ENCODE assay signal across 8 cellular contexts in genomic region chr10:100303724-100304319, GRCh38. TPM values are rescaled to one million over a fixed set of nuclear protein-coding genes. Genes with fewer than 3 reads are reported as not detected.
DNase-seq lines count a peak whose midpoint lies in the region; ATAC-seq and TF ChIP-seq lines count a peak whose summit lies in the region.

No MANE protein-coding gene starts in this region.

- intact Hi-C loops in heart right ventricle (cut with DNase I) (no loop called here), Right ventricle myocardium superior (cut with DNase I) (no loop called here), lower leg skin (cut with DNase I; ENCODE audit: low total_unique reads) (no loop called here)

- H2AFZ ChIP-seq in neural cell (ENCODE audit: low read depth, low read length) = no peak overlapping the region

- DNase-seq in heart right ventricle (no peak), Right ventricle myocardium superior (no peak), NCI-H510A (lab: John Stamatoyannopoulos, UW) (peak; percentile 7), chondrocyte (ENCODE audit: low spot score) (no peak), lower leg skin (ENCODE audit: low spot score in 2 of 2) (no peak)

- H3K9me3 Mint-ChIP-seq in chondrocyte (ENCODE audit: low read depth) = no peaks in the 10 kb centered on the region
- H3K9me3 Mint-ChIP-seq in stimulated activated memory B cell treated with anti-CD40 and anti-IgM and Interleukin-4, amounts not matched to agents 10 μg/mL and 1 μg/mL and 100 μg/mL, for 72 hours = peaks cover 3% of the 10 kb centered on the region

- no peak overlapping the region for H3K9ac ChIP-seq in neural cell (ENCODE audit: low read length)

- H3K4me1 Mint-ChIP-seq in chondrocyte (ENCODE audit: low read depth) = no peaks in the 10 kb centered on the region
- H3K4me1 Mint-ChIP-seq in stimulated activated memory B cell treated with anti-CD40 and anti-IgM and Interleukin-4, amounts not matched to agents 10 μg/mL and 1 μg/mL and 100 μg/mL, for 72 hours = no peaks in the 10 kb centered on the region

- H3K36me3 ChIP-seq in heart right ventricle = no peaks in the 10 kb centered on the region
- no peaks in the 10 kb centered on the region for H3K36me3 ChIP-seq in neural cell (ENCODE audit: insufficient read depth, low read length)

- H3K27ac ChIP-seq in heart right ventricle = no peak overlapping the region
- H3K27ac ChIP-seq in neural cell (ENCODE audit: low read length) = no peak overlapping the region

- H3K9me3 ChIP-seq in heart right ventricle = peaks cover 0 to 14% (median 0%) of the 10 kb centered on the region in 11 donors
- no peaks in the 10 kb centered on the region for H3K9me3 ChIP-seq in neural cell (ENCODE audit: low read length)

- TF ChIP-seq CTCF in heart right ventricle (IDR thresholded peaks at IDR 0.05) = peak; percentile 21 to 64 (median 53)
- peak; percentile 82 for TF ChIP-seq CTCF in chondrocyte (IDR thresholded peaks at IDR 0.05)
- peak; percentile 81 for TF ChIP-seq CTCF in neural cell (IDR thresholded peaks at IDR 0.05; ENCODE audit: poor library complexity, severe bottlenecking)
- TF ChIP-seq CTCF in lower leg skin (IDR thresholded peaks at IDR 0.05) = no peak

- WGBS in heart right ventricle, 2 donors = 24% methylated on average over 7 of the region's 7 CpGs
- WGBS in lower leg skin, 2 donors = 27 to 29% methylated on average over 7 of the region's 7 CpGs

- TF ChIP-seq RAD21 in neural cell (conservative IDR thresholded peaks at IDR 0.05) = peak; percentile 79

- H3F3A ChIP-seq in neural cell (ENCODE audit: insufficient read depth, low read length, poor library complexity, severe bottlenecking) = no peaks in the 10 kb centered on the region

- no peak for TF ChIP-seq POLR2A in lower leg skin (IDR thresholded peaks at IDR 0.05)

- H3K36me3 Mint-ChIP-seq in chondrocyte (ENCODE audit: low read depth) = peaks cover 3% of the 10 kb centered on the region
- no peaks in the 10 kb centered on the region for H3K36me3 Mint-ChIP-seq in stimulated activated memory B cell treated with anti-CD40 and anti-IgM and Interleukin-4, amounts not matched to agents 10 μg/mL and 1 μg/mL and 100 μg/mL, for 72 hours

- no peak overlapping the region for H3K27ac Mint-ChIP-seq in chondrocyte (ENCODE audit: unreplicated experiment)
- no peak overlapping the region for H3K27ac Mint-ChIP-seq in stimulated activated memory B cell treated with anti-CD40 and anti-IgM and Interleukin-4, amounts not matched to agents 10 μg/mL and 1 μg/mL and 100 μg/mL, for 72 hours

- H3K4me3 ChIP-seq in heart right ventricle (no peak overlapping the region), neural cell (ENCODE audit: low read length) (no peak overlapping the region), lower leg skin (ENCODE audit: low read depth, poor library complexity, severe bottlenecking) (no peak overlapping the region)

- H3K79me2 ChIP-seq in neural cell (replicated peaks; ENCODE audit: insufficient read depth, low read length) = no peaks in the 10 kb centered on the region

- H3K4me3 Mint-ChIP-seq in chondrocyte (ENCODE audit: unreplicated experiment) = no peak overlapping the region
- no peak overlapping the region for H3K4me3 Mint-ChIP-seq in stimulated activated memory B cell treated with anti-CD40 and anti-IgM and Interleukin-4, amounts not matched to agents 10 μg/mL and 1 μg/mL and 100 μg/mL, for 72 hours

- H3K4me1 ChIP-seq in heart right ventricle = no peaks in the 10 kb centered on the region

- TF ChIP-seq EP300 in neural cell (conservative IDR thresholded peaks at IDR 0.05; ENCODE audit: poor library complexity, severe bottlenecking) = no peak

- H3K27me3 ChIP-seq in heart right ventricle (peaks cover 0 to 59% (median 28%) of the 10 kb centered on the region in 7 donors), neural cell (ENCODE audit: insufficient read depth, low read depth, low read length) (peaks cover 4% of the 10 kb centered on the region)

- H4K20me1 ChIP-seq in neural cell (ENCODE audit: insufficient read depth) = no peaks in the 10 kb centered on the region

- no peak overlapping the region for H3K4me2 ChIP-seq in neural cell (ENCODE audit: low read length)

- H3K27me3 Mint-ChIP-seq in chondrocyte (ENCODE audit: low read depth) = peaks cover 49% of the 10 kb centered on the region
- peaks cover 23% of the 10 kb centered on the region for H3K27me3 Mint-ChIP-seq in stimulated activated memory B cell treated with anti-CD40 and anti-IgM and Interleukin-4, amounts not matched to agents 10 μg/mL and 1 μg/mL and 100 μg/mL, for 72 hours

- ATAC-seq in heart right ventricle = no peak
- ATAC-seq in Right ventricle myocardium superior (ENCODE audit: poor library complexity) = no peak
- ATAC-seq in HG03097 (IDR thresholded peaks at IDR 0.05; ENCODE audit: low FRiP score, unreplicated experiment) = no peak
- no peak for ATAC-seq in stimulated activated memory B cell treated with anti-CD40 and anti-IgM and Interleukin-4, amounts not matched to agents 10 μg/mL and 1 μg/mL and 100 μg/mL, for 72 hours

- H3K9me2 ChIP-seq in neural cell (ENCODE audit: insufficient read depth, low read length) = no peaks in the 10 kb centered on the region

TF ChIP-seq in neural cell, 6 proteins besides CTCF, POLR2A, EP300 and RAD21:
- TF ChIP-seq MXI1 (conservative IDR thresholded peaks at IDR 0.05; ENCODE audit: poor library complexity, severe bottlenecking) (no peak), SMC3 (conservative IDR thresholded peaks at IDR 0.05; ENCODE audit: poor library complexity) (peak; percentile 85), EZH2 (IDR thresholded peaks at IDR 0.05; ENCODE audit: borderline replicate concordance, insufficient read depth, low read length, poor library complexity, severe bottlenecking) (no peak)

RNA-seq across cellular contexts. Expression of gene BLOC1S2, which starts 17.3 kb away (rescaled TPM):
- 10 to 100 TPM; 13.6 to 23.5 (median 19.8) TPM for total RNA-seq in heart right ventricle
- polyA plus RNA-seq in heart right ventricle = 10 to 100 TPM; 19.3 to 32.2 TPM
- 15.9 TPM for total RNA-seq in Right ventricle myocardium superior
- 25.9 to 35.1 TPM (median 29.7 TPM) in 3 replicates for total RNA-seq in chondrocyte
- polyA plus RNA-seq in neural cell = 262 and 299 TPM in 2 replicates
- polyA minus RNA-seq in neural cell = 97.6 and 117 TPM in 2 replicates
- total RNA-seq in lower leg skin = 10 to 100 TPM; 33.4 to 51.1 (median 38.0) TPM

RNA-seq across cellular contexts. Expression of gene PKD2L1, which starts 26.2 kb away (rescaled TPM):
- not detected for total RNA-seq in heart right ventricle
- polyA plus RNA-seq in heart right ventricle = not detected
- total RNA-seq in Right ventricle myocardium superior = not detected
- not detected in 3 replicates for total RNA-seq in chondrocyte
- polyA plus RNA-seq in neural cell = not detected in 2 replicates
- polyA minus RNA-seq in neural cell = not detected in 2 replicates
- not detected for total RNA-seq in lower leg skin

RNA-seq across cellular contexts. Expression of gene CWF19L1, which starts 36.4 kb away (rescaled TPM):
- 10 to 100 TPM in 9 of 10 donors, 1 to 10 TPM in 1; 9.5 to 20.0 (median 13.4) TPM for total RNA-seq in heart right ventricle
- 10 to 100 TPM; 14.0 to 15.3 TPM for polyA plus RNA-seq in heart right ventricle
- 13.0 TPM for total RNA-seq in Right ventricle myocardium superior
- total RNA-seq in chondrocyte = 11.9 to 16.9 TPM (median 14.1 TPM) in 3 replicates
- 36.6 and 36.9 TPM in 2 replicates for polyA plus RNA-seq in neural cell
- polyA minus RNA-seq in neural cell = 41.1 and 45.4 TPM in 2 replicates
- 10 to 100 TPM; 11.9 to 30.5 (median 18.0) TPM for total RNA-seq in lower leg skin

RNA-seq across cellular contexts. Expression of gene SCD, which starts 43.2 kb away (rescaled TPM):
- total RNA-seq in heart right ventricle (10 to 100 TPM in 6 of 10 donors, 1 to 10 TPM in 4; 1.8 to 24.7 (median 12.6) TPM), Right ventricle myocardium superior (21.2 TPM), chondrocyte (54.4 to 74.1 TPM (median 72.2 TPM) in 3 replicates), lower leg skin (10 to 100 TPM; 23.8 to 56.7 (median 32.3) TPM)
- polyA plus RNA-seq in heart right ventricle (10 to 100 TPM; 44.6 to 62.7 TPM), neural cell (82.9 and 85.0 TPM in 2 replicates)
- polyA minus RNA-seq in neural cell = 110 and 123 TPM in 2 replicates

Comparison
In these comparisons a context has a peak if more than half of its experiments do, and no peak if none do; other contexts are left out.
1. CTCF ChIP-seq: peak in heart right ventricle (9 of 9), chondrocyte (single experiment) and neural cell (single experiment); none in lower leg skin (0 of 3).